22 cellular contexts compared by ENCODE assay signal in genomic region chr3:143736205-143736604, GRCh38.
"Had no signal": no experiment of that assay in that cellular context is flagged by ENCODE, and none has a peak within 500 bp of the region (broad histone marks: within the 10 kb centered on the region; RNA-seq: fewer than 3 reads in every experiment).

No MANE protein-coding gene starts in this region.

- H3K4me3 ChIP-seq: colonic mucosa, gastrocnemius medialis, ovary, prostate gland, right atrium auricular region, tibial nerve had no signal

- H3K27ac ChIP-seq: colonic mucosa, ovary, prostate gland, right atrium auricular region, tibial nerve had no signal

- DNase-seq: activated B cell treated with CpG ODN at 0.5 μM for 24 hours; activated CD4-positive, alpha-beta T cell treated with anti-CD3 and anti-CD28 coated beads, Interleukin-2, amount 50 U/mL, for 1 hour; activated CD8-positive, alpha-beta memory T cell treated with anti-CD3 and anti-CD28 coated beads, Interleukin-2, amount 10 ng/mL, durations not matched to agents 7 days and 5 days; activated CD8-positive, alpha-beta T cell treated with anti-CD3 and anti-CD28 coated beads, Interleukin-2, amount 10 ng/mL, durations not matched to agents 7 days and 5 days; activated naive CD8-positive, alpha-beta T cell treated with anti-CD3 and anti-CD28 coated beads, Interleukin-2, amount 50 U/mL, for 24 hours; activated T-cell treated with anti-CD3 and anti-CD28 coated beads, Interleukin-2, amount 50 U/mL, for 48 hours; amygdala; colonic mucosa; effector CD8-positive, alpha-beta T cell; gastrocnemius medialis; glutamatergic neuron; islet precursor cell; left cardiac atrium; naive B cell; nephron progenitor cell; ovary; stimulated activated CD4-positive, alpha-beta T cell treated with anti-CD3 and anti-CD28 coated beads, Interleukin-2, amount 100 ng/mL, for 48 hours; stimulated activated naive CD4-positive, alpha-beta T cell treated with Interleukin-2 at 50 U/mL for 16 hours; T-helper 1 cell had no signal

- H3K36me3 ChIP-seq: colonic mucosa, gastrocnemius medialis, ovary, prostate gland, right atrium auricular region, tibial nerve had no signal

- H3K27me3 ChIP-seq: colonic mucosa, gastrocnemius medialis, ovary, right atrium auricular region, tibial nerve had no signal

- H3K4me1 ChIP-seq: colonic mucosa, prostate gland, right atrium auricular region, tibial nerve had no signal

- H3K9me3 ChIP-seq: colonic mucosa, gastrocnemius medialis, ovary, prostate gland had no signal
